ENCODE assay signal across 8 cellular contexts in genomic region chr12:51821423-51822260, GRCh38. TPM values are rescaled to one million over a fixed set of nuclear protein-coding genes. Genes with fewer than 3 reads are reported as not detected.
A peak's percentile ranks its signal among the peaks of the same experiment; 100 is the strongest.
DNase-seq lines count a peak whose midpoint lies in the region; ATAC-seq, FAIRE-seq and TF ChIP-seq lines count a peak whose summit lies in the region.

No MANE protein-coding gene starts in this region.

- TF ChIP-seq CTCF in HCT116 (IDR thresholded peaks at IDR 0.05 in 2 of 3, conservative IDR thresholded peaks at IDR 0.05 in 1 of 3; ENCODE audit: borderline replicate concordance in 1 of 3, insufficient read depth in 1 of 3, low read depth in 2 of 3, low read length in 2 of 3) = no peak
- TF ChIP-seq CTCF in adrenal gland (IDR thresholded peaks at IDR 0.05) = no peak

- ATAC-seq in HCT116 (peak; percentile 5), left cardiac atrium (peak; percentile 13 to 37), HG03354 (IDR thresholded peaks at IDR 0.05; ENCODE audit: poor library complexity, severe bottlenecking, unreplicated experiment) (no peak), GM18861 (IDR thresholded peaks at IDR 0.05; ENCODE audit: unreplicated experiment) (no peak)
- ATAC-seq in activated CD8-positive, alpha-beta T cell treated with anti-CD3 and anti-CD28 coated beads, Interleukin-2, amount 10 ng/mL, durations not matched to agents 7 days and 5 days = peak; percentile 18

- peak overlapping the region; percentile 53 for H3K4me3 Mint-ChIP-seq in activated CD8-positive, alpha-beta T cell treated with anti-CD3 and anti-CD28 coated beads, Interleukin-2, amount 10 ng/mL, durations not matched to agents 7 days and 5 days

- no peaks in the 10 kb centered on the region for H3K9me3 Mint-ChIP-seq in activated CD8-positive, alpha-beta T cell treated with anti-CD3 and anti-CD28 coated beads, Interleukin-2, amount 10 ng/mL, durations not matched to agents 7 days and 5 days (ENCODE audit: insufficient read depth)

- H3K27me3 ChIP-seq in HCT116 (ENCODE audit: insufficient read depth, low read length) (no peaks in the 10 kb centered on the region), adrenal gland (peaks cover 12% of the 10 kb centered on the region)

- no peaks in the 10 kb centered on the region for H3K27me3 Mint-ChIP-seq in activated CD8-positive, alpha-beta T cell treated with anti-CD3 and anti-CD28 coated beads, Interleukin-2, amount 10 ng/mL, durations not matched to agents 7 days and 5 days (ENCODE audit: low read depth)

- no peaks in the 10 kb centered on the region for H3K79me2 ChIP-seq in HCT116 (ENCODE audit: insufficient read depth, low read length)

- H2AFZ ChIP-seq in HCT116 (ENCODE audit: low read depth, low read length, poor library complexity, severe bottlenecking) = no peak overlapping the region

- peaks cover 8% of the 10 kb centered on the region for H3K4me1 Mint-ChIP-seq in activated CD8-positive, alpha-beta T cell treated with anti-CD3 and anti-CD28 coated beads, Interleukin-2, amount 10 ng/mL, durations not matched to agents 7 days and 5 days (ENCODE audit: low read depth)

- intact Hi-C loops in HCT116 (cut with micrococcal nuclease) (no loop called here), left cardiac atrium (cut with DNase I) (loop anchor here (5.0 to 10.0 kb wide), 2 partner anchors 397 to 399 kb away; partner anchors contain the start of gene SLC4A8 (in 2 of the 2)), adrenal gland (cut with DNase I) (loop anchor here in 1 of 2 donors (10.0 kb wide), 1 partner anchor 397 kb away; the partner anchor contains the start of gene SLC4A8)

- peak overlapping the region; percentile 58 to 65 for H3K4me3 ChIP-seq in HCT116 (replicated peaks in 1 of 2; ENCODE audit: low read depth in 1 of 2, low read length in 2 of 2)
- H3K4me3 ChIP-seq in adrenal gland = peak overlapping the region in 1 of 4 donors; percentile 60

- TF ChIP-seq RAD21 in HCT116 (IDR thresholded peaks at IDR 0.05; ENCODE audit: low read depth) = no peak

- RAD21 ChIA-PET in HCT116 (lab: Charles Lee; ENCODE audit: low non-redundant PET in 1 of 2, low total read pairs in 2 of 2, uncharacterized antibody in 2 of 2, unreplicated experiment in 2 of 2) = interaction anchor here in 1 of 2 experiments (1.4 kb wide), 1 partner anchor 53 kb away, joined by 4 read pairs; no protein-coding TSS in a partner anchor

- CTCF ChIA-PET in HCT116 (lab: Charles Lee) = interaction anchor here (0.7 to 0.9 kb wide), 2 partner anchors 10 to 450 kb away, joined by 3 to 4 read pairs; no protein-coding TSS in a partner anchor
- CTCF ChIA-PET in activated CD8-positive, alpha-beta T cell treated with anti-CD3 and anti-CD28 coated beads, Interleukin-2, amount 10 ng/mL, durations not matched to agents 7 days and 5 days (lab: Charles Lee) = interaction anchor here (0.7 to 2.9 kb wide), 16 partner anchors 8 to 403 kb away, joined by 3 to 11 read pairs (median 4); partner anchors contain the start of gene SLC4A8

- H3K9me3 ChIP-seq in HCT116 (ENCODE audit: control insufficient read depth in 1 of 2, insufficient read depth in 1 of 2, low read depth in 1 of 2, low read length in 2 of 2) (no peaks in the 10 kb centered on the region), adrenal gland (replicated peaks in 1 of 3) (no peaks in the 10 kb centered on the region)

- peaks cover 2 to 11% of the 10 kb centered on the region in 2 experiments; a peak in 2 of 4 replicates for H3K4me1 ChIP-seq in HCT116 (ENCODE audit: control insufficient read depth in 1 of 2, insufficient read depth in 2 of 2, low read length in 2 of 2)
- H3K4me1 ChIP-seq in adrenal gland (replicated peaks in 1 of 2) = no peaks in the 10 kb centered on the region

- no peak for DNase-seq in HCT116 (ENCODE audit: low read depth, low spot score)
- no peak for DNase-seq in activated CD8-positive, alpha-beta T cell treated with anti-CD3 and anti-CD28 coated beads, Interleukin-2, amount 10 ng/mL, durations not matched to agents 7 days and 5 days
- DNase-seq in left cardiac atrium = peak; percentile 32
- DNase-seq in stimulated activated CD4-positive, alpha-beta T cell treated with anti-CD3 and anti-CD28 coated beads, Interleukin-4, amount 100 ng/mL, for 1 hour = peak; percentile 53
- no peak for DNase-seq in adrenal gland
- no peak for DNase-seq in RCC 7860 (ENCODE audit: low spot score)

- FAIRE-seq in RCC 7860 (lab: Jason Lieb, UNC) = no peak

- WGBS in adrenal gland, 4 donors = 21 to 34% (median 29%) methylated on average over 17 to 103 of the region's 103 CpGs

- H3K9ac ChIP-seq in HCT116 (ENCODE audit: low read length) = peak overlapping the region; percentile 77

- peak overlapping the region; percentile 70 for H3K4me2 ChIP-seq in HCT116 (ENCODE audit: low read length)

- H3K9me2 ChIP-seq in HCT116 (ENCODE audit: insufficient read depth) = no peaks in the 10 kb centered on the region

- no peaks in the 10 kb centered on the region for H3K36me3 Mint-ChIP-seq in activated CD8-positive, alpha-beta T cell treated with anti-CD3 and anti-CD28 coated beads, Interleukin-2, amount 10 ng/mL, durations not matched to agents 7 days and 5 days (ENCODE audit: low read depth)

- peak overlapping the region; percentile 39 for H3K27ac Mint-ChIP-seq in activated CD8-positive, alpha-beta T cell treated with anti-CD3 and anti-CD28 coated beads, Interleukin-2, amount 10 ng/mL, durations not matched to agents 7 days and 5 days

- BruUV-seq in HCT116 (replicated peaks; lab: Mats Ljungman, UMichigan) = no TSS peak

- TF ChIP-seq POLR2A in HCT116 (IDR thresholded peaks at IDR 0.05; ENCODE audit: borderline replicate concordance, extremely low read depth, insufficient read depth, insufficient read length) = no peak
- no peak for TF ChIP-seq POLR2A in adrenal gland (IDR thresholded peaks at IDR 0.05)

- H3K36me3 ChIP-seq in HCT116 (ENCODE audit: control insufficient read depth in 1 of 2, insufficient read depth in 2 of 2, low read length in 2 of 2) (no peaks in the 10 kb centered on the region), adrenal gland (replicated peaks in 1 of 2) (no peaks in the 10 kb centered on the region)

- H4K20me1 ChIP-seq in HCT116 (ENCODE audit: insufficient read depth) = no peaks in the 10 kb centered on the region

- H3K27ac ChIP-seq in HCT116 (ENCODE audit: low read depth, low read length) = peak overlapping the region; percentile 85
- peak overlapping the region in 1 of 5 donors; percentile 55 for H3K27ac ChIP-seq in adrenal gland

- POLR2A ChIA-PET in HCT116 (lab: Charles Lee) = no interaction called here
- POLR2A ChIA-PET in activated CD8-positive, alpha-beta T cell treated with anti-CD3 and anti-CD28 coated beads, Interleukin-2, amount 10 ng/mL, durations not matched to agents 7 days and 5 days (lab: Charles Lee) = interaction anchor here (0.6 to 1.3 kb wide), 4 partner anchors 10 to 59 kb away, joined by 3 to 7 read pairs (median 4); no protein-coding TSS in a partner anchor

TF ChIP-seq in HCT116, 20 proteins besides CTCF, POLR2A, EP300 and RAD21:
- no peak for TF ChIP-seq REST (IDR thresholded peaks at IDR 0.05; ENCODE audit: low read depth)
- TF ChIP-seq YY1 (IDR thresholded peaks at IDR 0.05; ENCODE audit: extremely low read depth, insufficient replicate concordance, low read depth, low read length) = no peak
- TF ChIP-seq TCF7L2 (IDR thresholded peaks at IDR 0.05; ENCODE audit: borderline replicate concordance, extremely low read depth, insufficient read depth, insufficient read length) = no peak
- TF ChIP-seq EZH2 (IDR thresholded peaks at IDR 0.05) = no peak
- peak; percentile 63 for TF ChIP-seq ZFX (IDR thresholded peaks at IDR 0.05)
- no peak for TF ChIP-seq MAX (IDR thresholded peaks at IDR 0.05)
TF ChIP-seq in HCT116: peak in this region for 1.

RNA-seq across cellular contexts. Expression of gene FIGNL2, which starts 26.9 kb away (rescaled TPM):
- 0.27 TPM for total RNA-seq in HCT116 (2021; ENCODE audit: unreplicated experiment)
- polyA plus RNA-seq in HCT116 (2012) = 0.04 and 0.05 TPM in 2 replicates
- total RNA-seq in activated CD8-positive, alpha-beta T cell treated with anti-CD3 and anti-CD28 coated beads, Interleukin-2, amount 10 ng/mL, durations not matched to agents 7 days and 5 days = under 1 TPM; 0.32 to 0.37 TPM
- under 1 TPM; 0.39 to 0.47 TPM for total RNA-seq in left cardiac atrium
- total RNA-seq in adrenal gland = under 1 TPM in 7 of 8 donors, not detected in 1; 0.23 to 0.32 (median 0.26) TPM
- polyA plus RNA-seq in adrenal gland = under 1 TPM; 0.04 to 0.17 (median 0.16) TPM

Comparison
In these comparisons a context has a peak if more than half of its experiments do, and no peak if none do; other contexts are left out.
1. ATAC-seq: peak in HCT116 (single experiment), activated CD8-positive, alpha-beta T cell treated with anti-CD3 and anti-CD28 coated beads, Interleukin-2, amount 10 ng/mL, durations not matched to agents 7 days and 5 days (single experiment) and left cardiac atrium (2 of 2); none in HG03354 (single experiment) and GM18861 (single experiment).
2. DNase-seq: peak in left cardiac atrium (single experiment) and stimulated activated CD4-positive, alpha-beta T cell treated with anti-CD3 and anti-CD28 coated beads, Interleukin-4, amount 100 ng/mL, for 1 hour (single experiment); none in HCT116 (single experiment), activated CD8-positive, alpha-beta T cell treated with anti-CD3 and anti-CD28 coated beads, Interleukin-2, amount 10 ng/mL, durations not matched to agents 7 days and 5 days (single experiment), adrenal gland (0 of 7) and RCC 7860 (single experiment).